Comparison of ENCODE assay signal across 21 cellular contexts in genomic region chr11:46640034-46640788, GRCh38. TPM values are rescaled to one million over a fixed set of nuclear protein-coding genes. Genes with fewer than 3 reads are reported as not detected.
DNase-seq lines count a peak whose midpoint lies in the region; ATAC-seq, FAIRE-seq and TF ChIP-seq lines count a peak whose summit lies in the region.
"Had no signal": no experiment of that assay in that cellular context is flagged by ENCODE, and none has a peak within 500 bp of the region (broad histone marks: within the 10 kb centered on the region; RNA-seq: fewer than 3 reads in every experiment).

No MANE protein-coding gene starts in this region.

- peak overlapping the region; percentile 42 to 88 (median 86) for H3K27ac Mint-ChIP-seq in nephron
- H3K27ac Mint-ChIP-seq in activated naive CD4-positive, alpha-beta T cell treated with anti-CD3 and anti-CD28 coated beads, Interleukin-2, amount 50 U/mL, for 72 hours = no peak overlapping the region
- peak overlapping the region in 3 of 10 donors; percentile 13 to 60 (median 52) for H3K27ac Mint-ChIP-seq in naive thymus-derived CD8-positive, alpha-beta T cell
- H3K27ac Mint-ChIP-seq: GM23338 had no signal

- H3K9me3 Mint-ChIP-seq in nephron = no peaks in the 10 kb centered on the region
- H3K9me3 Mint-ChIP-seq in activated naive CD4-positive, alpha-beta T cell treated with anti-CD3 and anti-CD28 coated beads, Interleukin-2, amount 50 U/mL, for 72 hours = peaks cover 0 to 4% of the 10 kb centered on the region in 2 donors
- H3K9me3 Mint-ChIP-seq in naive thymus-derived CD8-positive, alpha-beta T cell = peaks cover 0 to 6% (median 0%) of the 10 kb centered on the region in 9 donors
- H3K9me3 Mint-ChIP-seq: GM23338 had no signal

- peaks cover 43% of the 10 kb centered on the region for H3K36me3 Mint-ChIP-seq in nephron (ENCODE audit: low read depth)
- peaks cover 0 to 20% of the 10 kb centered on the region in 2 donors for H3K36me3 Mint-ChIP-seq in activated naive CD4-positive, alpha-beta T cell treated with anti-CD3 and anti-CD28 coated beads, Interleukin-2, amount 50 U/mL, for 72 hours
- peaks cover 11 to 74% (median 37%) of the 10 kb centered on the region in 3 donors for H3K36me3 Mint-ChIP-seq in naive thymus-derived CD8-positive, alpha-beta T cell

- no TSS peak for BruUV-seq in A673 (replicated peaks; lab: Mats Ljungman, UMichigan)

- H3K9ac ChIP-seq in kidney (ENCODE audit: low read length in 2 of 2) = no peak overlapping the region

- H3K4me3 ChIP-seq in A673 (ENCODE audit: low read depth, low read length, poor library complexity, severe bottlenecking) (no peak overlapping the region), HL-60 (replicated peaks; ENCODE audit: insufficient read depth, low read length) (no peak overlapping the region), kidney (ENCODE audit: low read length in 2 of 2) (peak overlapping the region in 1 of 2 donors; percentile 18)
- H3K4me3 ChIP-seq: A549, GM23338 had no signal

- peaks cover 15% of the 10 kb centered on the region for H3K36me3 ChIP-seq in A673 (ENCODE audit: insufficient read depth, low read length, poor library complexity, severe bottlenecking)
- H3K36me3 ChIP-seq in kidney (ENCODE audit: control insufficient read depth in 1 of 2, insufficient read depth in 2 of 2, low read length in 2 of 2) = peaks cover 0 to 2% of the 10 kb centered on the region in 2 donors

- H3K9me3 ChIP-seq in A673 (ENCODE audit: low read depth, low read length, poor library complexity, severe bottlenecking) (peaks cover 6% of the 10 kb centered on the region), kidney (ENCODE audit: control insufficient read depth in 1 of 2, low read length in 2 of 2) (no peaks in the 10 kb centered on the region)
- H3K9me3 ChIP-seq: A549 had no signal

- no peak for FAIRE-seq in kidney (lab: Jason Lieb, UNC)
- FAIRE-seq: A549, GM12892, GM18507, RCC 7860 had no signal

- H3K4me1 ChIP-seq in A673 (ENCODE audit: insufficient read depth, low read length, poor library complexity, severe bottlenecking) (peaks cover 3% of the 10 kb centered on the region), kidney (ENCODE audit: control insufficient read depth in 1 of 2, insufficient read depth in 1 of 2, low read depth in 1 of 2, low read length in 2 of 2) (peaks cover 0 to 15% of the 10 kb centered on the region in 2 donors)

- H3K27me3 Mint-ChIP-seq in nephron (ENCODE audit: low read depth) = no peaks in the 10 kb centered on the region
- no peaks in the 10 kb centered on the region for H3K27me3 Mint-ChIP-seq in naive thymus-derived CD8-positive, alpha-beta T cell

- no peaks in the 10 kb centered on the region for H3K4me1 Mint-ChIP-seq in nephron
- H3K4me1 Mint-ChIP-seq in naive thymus-derived CD8-positive, alpha-beta T cell = peaks cover 14 to 37% (median 28%) of the 10 kb centered on the region in 4 donors
- H3K4me1 Mint-ChIP-seq: GM23338 had no signal

- CTCF ChIA-PET in A673 (lab: Charles Lee) = interaction anchor here (0.7 kb wide), 1 partner anchor 289 kb away, joined by 5 read pairs; no protein-coding TSS in a partner anchor

- intact Hi-C loops in A673 (cut with micrococcal nuclease; ENCODE audit: unreplicated experiment) = no loop called here
- intact Hi-C loops in kidney (cut with DNase I) = no loop called here

- no peak overlapping the region for H3K4me3 Mint-ChIP-seq in nephron
- H3K4me3 Mint-ChIP-seq in naive thymus-derived CD8-positive, alpha-beta T cell = no peak overlapping the region
- H3K4me3 Mint-ChIP-seq: GM23338 had no signal

- ATAC-seq in activated naive CD4-positive, alpha-beta T cell treated with anti-CD3 and anti-CD28 coated beads, Interleukin-2, amount 50 U/mL, for 72 hours = no peak
- ATAC-seq in naive thymus-derived CD8-positive, alpha-beta T cell = no peak
- ATAC-seq: A549, GM23338, Right ventricle myocardium inferior had no signal

- TF ChIP-seq CTCF in A673 (conservative IDR thresholded peaks at IDR 0.05; ENCODE audit: low read depth, low read length) = no peak
- no peak for TF ChIP-seq CTCF in HL-60 (IDR thresholded peaks at IDR 0.05; ENCODE audit: insufficient read depth, low read length)
- no peak for TF ChIP-seq CTCF in kidney (IDR thresholded peaks at IDR 0.05; ENCODE audit: borderline replicate concordance, extremely low read depth, insufficient read depth)
- TF ChIP-seq CTCF in nephron (IDR thresholded peaks at IDR 0.05; ENCODE audit: unreplicated experiment in 3 of 3) = no peak

- H3K27ac ChIP-seq in A673 (ENCODE audit: low read depth, low read length, poor library complexity, severe bottlenecking) (peak overlapping the region; percentile 1), HL-60 (replicated peaks) (peak overlapping the region; percentile 74), kidney (ENCODE audit: low read depth in 2 of 2, low read length in 2 of 2) (peak overlapping the region; percentile 47 to 61)
- H3K27ac ChIP-seq: A549, C4-2B had no signal

- no peaks in the 10 kb centered on the region for H3K27me3 ChIP-seq in A673 (replicated peaks; ENCODE audit: insufficient read depth, low read depth, low read length, poor library complexity)
- H3K27me3 ChIP-seq in HL-60 (ENCODE audit: insufficient read depth, poor library complexity, severe bottlenecking) = no peaks in the 10 kb centered on the region

- DNase-seq in A673 (ENCODE audit: low spot score) (no peak), HL-60 (ENCODE audit: low read depth in 1 of 2, low spot score in 1 of 2) (no peak), kidney (no peak), AML-193 (lab: John Stamatoyannopoulos, UW) (no peak)
- no peak for DNase-seq in activated naive CD4-positive, alpha-beta T cell treated with anti-CD3 and anti-CD28 coated beads, Interleukin-2, amount 50 U/mL, for 72 hours (ENCODE audit: low spot score in 2 of 2)
- DNase-seq in naive thymus-derived CD8-positive, alpha-beta T cell = no peak
- DNase-seq: HCEC 1CT; KG1; NCI-H1105 treated with DMSO at 0.1 percent for 48 hours; NCI-H1694; NCI-H2081 treated with DMSO at 0.1 percent for 48 hours; NCI-H748 treated with DMSO at 0.1 percent for 48 hours; NK-92 treated with Interleukin-12 subunit alpha and Interleukin-12 subunit beta, amount 100 ng/mL, for 24 hours had no signal

- POLR2A ChIA-PET in A673 (lab: Charles Lee; ENCODE audit: low non-redundant PET) = interaction anchor here (0.5 to 0.6 kb wide), 2 partner anchors 76 to 590 kb away, joined by 3 read pairs; no protein-coding TSS in a partner anchor
- POLR2A ChIA-PET in naive thymus-derived CD8-positive, alpha-beta T cell (lab: Charles Lee) = interaction anchor here (1.4 kb wide), 1 partner anchor 23 kb away, joined by 6 read pairs; the partner anchor contains the start of genes ATG13 and HARBI1

RNA-seq across cellular contexts. Expression of gene ATG13, which starts 22.9 kb away (rescaled TPM):
- 155 and 158 TPM in 2 replicates for total RNA-seq in A673 (2021)
- 73.5 TPM for total RNA-seq in kidney
- polyA plus RNA-seq in kidney (ENCODE audit: insufficient read depth, low read depth, low replicate concordance) = 40.1 TPM
- total RNA-seq in activated naive CD4-positive, alpha-beta T cell treated with anti-CD3 and anti-CD28 coated beads, Interleukin-2, amount 50 U/mL, for 72 hours = 10 to 100 TPM; 54.0 to 99.9 TPM
- 10 to 100 TPM; 97.1 to 98.6 TPM for total RNA-seq in naive thymus-derived CD8-positive, alpha-beta T cell
- 10 to 100 TPM; 59.6 to 77.9 (median 67.6) TPM for polyA plus RNA-seq in naive thymus-derived CD8-positive, alpha-beta T cell

RNA-seq across cellular contexts. Expression of gene HARBI1, which starts 23.2 kb away (rescaled TPM):
- total RNA-seq in A673 (2021) = 10.1 and 11.6 TPM in 2 replicates
- total RNA-seq in kidney = 4.0 TPM
- 2.5 TPM for polyA plus RNA-seq in kidney (ENCODE audit: insufficient read depth, low read depth, low replicate concordance)
- 1 to 10 TPM; 2.0 to 3.6 TPM for total RNA-seq in activated naive CD4-positive, alpha-beta T cell treated with anti-CD3 and anti-CD28 coated beads, Interleukin-2, amount 50 U/mL, for 72 hours
- total RNA-seq in naive thymus-derived CD8-positive, alpha-beta T cell = 1 to 10 TPM; 8.3 to 9.4 TPM
- polyA plus RNA-seq in naive thymus-derived CD8-positive, alpha-beta T cell = 1 to 10 TPM; 5.5 to 7.7 (median 6.0) TPM

RNA-seq across cellular contexts. Expression of gene AMBRA1, which starts 46.4 kb away (rescaled TPM):
- 69.9 and 78.1 TPM in 2 replicates for total RNA-seq in A673 (2021)
- 32.6 TPM for total RNA-seq in kidney
- polyA plus RNA-seq in kidney (ENCODE audit: insufficient read depth, low read depth, low replicate concordance) = 8.0 TPM
- total RNA-seq in activated naive CD4-positive, alpha-beta T cell treated with anti-CD3 and anti-CD28 coated beads, Interleukin-2, amount 50 U/mL, for 72 hours = 10 to 100 TPM; 20.9 to 28.5 TPM
- 10 to 100 TPM; 36.8 to 38.8 TPM for total RNA-seq in naive thymus-derived CD8-positive, alpha-beta T cell
- polyA plus RNA-seq in naive thymus-derived CD8-positive, alpha-beta T cell = 10 to 100 TPM in 1 of 3 donors, 1 to 10 TPM in 2; 6.1 to 16.3 (median 7.4) TPM

Comparison
In these comparisons a context has a peak if more than half of its experiments do, and no peak if none do; other contexts are left out.
1. H3K27ac ChIP-seq: peak in every context shown above with its lines; median percentile 74 in HL-60; 54 in kidney; 1 in A673.
2. H3K27ac Mint-ChIP-seq: peak in nephron (3 of 3); none in activated naive CD4-positive, alpha-beta T cell treated with anti-CD3 and anti-CD28 coated beads, Interleukin-2, amount 50 U/mL, for 72 hours (0 of 2).